Comparison of ENCODE assay signal across 13 cellular contexts in the genomic region with DNA sequence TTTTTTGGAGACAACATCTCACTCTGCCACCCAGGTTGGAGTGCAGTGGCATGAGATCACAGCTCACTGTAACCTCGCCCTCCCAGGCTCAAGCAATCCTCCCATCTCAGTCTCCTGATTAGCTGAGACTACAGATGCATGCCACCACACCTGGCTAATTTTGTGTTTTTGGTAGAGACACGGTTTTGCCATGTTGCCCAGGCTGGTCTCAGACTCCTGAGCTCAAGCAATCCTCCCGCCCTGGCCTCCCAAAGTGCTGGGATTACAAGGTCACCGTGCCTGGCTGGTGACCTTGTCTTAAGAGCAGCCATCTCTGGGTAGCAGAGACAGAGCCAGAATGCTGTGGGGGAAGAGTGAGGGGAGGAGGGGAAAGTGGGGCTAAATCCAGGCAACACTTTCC. TPM values are rescaled to one million over a fixed set of nuclear protein-coding genes. Genes with fewer than 3 reads are reported as not detected.
DNase-seq lines count a peak whose midpoint lies in the region; ATAC-seq and TF ChIP-seq lines count a peak whose summit lies in the region.
"Had no signal": no experiment of that assay in that cellular context is flagged by ENCODE, and none has a peak within 500 bp of the region (broad histone marks: within the 10 kb centered on the region; RNA-seq: fewer than 3 reads in every experiment).

No MANE protein-coding gene starts in this region.

- intact Hi-C loops in right cardiac atrium (cut with DNase I) (loop anchor here in 1 of 4 donors (10.0 kb wide), 1 partner anchor 93 kb away; no protein-coding TSS in a partner anchor), left ventricle myocardium superior (cut with micrococcal nuclease) (no loop called here), esophagus muscularis mucosa (cut with DNase I) (no loop called here), sigmoid colon (cut with DNase I) (no loop called here), aorta (cut with DNase I) (no loop called here)

- H3K4me3 ChIP-seq in right cardiac atrium (ENCODE audit: low read length): no peak overlapping the region
- no peak overlapping the region for H3K4me3 ChIP-seq in esophagus muscularis mucosa
- H3K4me3 ChIP-seq in sigmoid colon: no peak overlapping the region
- H3K4me3 ChIP-seq in aorta (ENCODE audit: low read length in 2 of 2): no peak overlapping the region

- TF ChIP-seq POLR2A in esophagus muscularis mucosa (IDR thresholded peaks at IDR 0.05; ENCODE audit: low read depth) (no peak), sigmoid colon (IDR thresholded peaks at IDR 0.05) (no peak)

- DNase-seq in right cardiac atrium (no peak), left ventricle myocardium superior (no peak), esophagus muscularis mucosa (ENCODE audit: extremely low spot score) (no peak), sigmoid colon (no peak), aorta (peak; percentile 11 to 50), NCI-H187 (lab: John Stamatoyannopoulos, UW) (no peak), nucleus accumbens (lab: John Stamatoyannopoulos, UW) (no peak)
- DNase-seq: activated CD4-positive, alpha-beta T cell treated with anti-CD3 and anti-CD28 coated beads for 48 hours; NCI-H2081 treated with DMSO at 0.1 percent for 48 hours; NCI-H748 treated with DMSO at 0.1 percent for 48 hours; stimulated activated CD4-positive, alpha-beta T cell treated with anti-CD3 and anti-CD28 coated beads, Interleukin-1b, Interleukin-23, amount 100 ng/mL, for 48 hours; T-helper 2 cell had no signal

- ATAC-seq in right cardiac atrium (no peak), left ventricle myocardium superior (no peak), aorta (ENCODE audit: low FRiP score) (no peak), GM19324 (IDR thresholded peaks at IDR 0.05; ENCODE audit: low FRiP score, unreplicated experiment) (no peak)

- TF ChIP-seq EP300 in esophagus muscularis mucosa (IDR thresholded peaks at IDR 0.05): no peak
- no peak for TF ChIP-seq EP300 in sigmoid colon (IDR thresholded peaks at IDR 0.05)

- peaks cover 32% of the 10 kb centered on the region for H3K4me1 ChIP-seq in right cardiac atrium (ENCODE audit: control insufficient read depth, insufficient read depth, low read length)
- H3K4me1 ChIP-seq in esophagus muscularis mucosa: peaks cover 56 to 69% (median 59%) of the 10 kb centered on the region in 4 donors
- peaks cover 0 to 52% (median 50%) of the 10 kb centered on the region in 4 donors for H3K4me1 ChIP-seq in sigmoid colon
- peaks cover 5 to 10% of the 10 kb centered on the region in 2 donors for H3K4me1 ChIP-seq in aorta (ENCODE audit: control insufficient read depth in 1 of 2, insufficient read depth in 2 of 2, low read length in 2 of 2)

- no peak for TF ChIP-seq CTCF in esophagus muscularis mucosa (IDR thresholded peaks at IDR 0.05)
- TF ChIP-seq CTCF in sigmoid colon (IDR thresholded peaks at IDR 0.05): no peak

- H3K27ac ChIP-seq in right cardiac atrium (ENCODE audit: low read length) (peak overlapping the region; percentile 23), esophagus muscularis mucosa (replicated peaks in 1 of 4) (peak overlapping the region; percentile 93 to 97 (median 94)), sigmoid colon (peak overlapping the region; percentile 91 to 95 (median 91)), aorta (ENCODE audit: low read depth in 1 of 2, low read length in 2 of 2) (peak overlapping the region in 1 of 2 donors; percentile 29)

- WGBS in right cardiac atrium: 92% methylated on average over 4 of the region's 4 CpGs
- 96% methylated on average over 4 of the region's 4 CpGs for WGBS in esophagus muscularis mucosa
- WGBS in sigmoid colon, 2 donors: 86 to 90% methylated on average over 4 of the region's 4 CpGs
- 91 to 94% methylated on average over 4 of the region's 4 CpGs for WGBS in aorta, 2 donors

- no peaks in the 10 kb centered on the region for H3K9me3 ChIP-seq in right cardiac atrium (ENCODE audit: control insufficient read depth, low read length)
- H3K9me3 ChIP-seq in esophagus muscularis mucosa: no peaks in the 10 kb centered on the region
- no peaks in the 10 kb centered on the region for H3K9me3 ChIP-seq in sigmoid colon
- H3K9me3 ChIP-seq in aorta (ENCODE audit: control insufficient read depth, low read length): no peaks in the 10 kb centered on the region

- peaks cover 0 to 9% (median 4%) of the 10 kb centered on the region in 4 donors for H3K36me3 ChIP-seq in esophagus muscularis mucosa
- peaks cover 0 to 8% (median 0%) of the 10 kb centered on the region in 4 donors for H3K36me3 ChIP-seq in sigmoid colon
- no peaks in the 10 kb centered on the region for H3K36me3 ChIP-seq in aorta (ENCODE audit: control insufficient read depth in 1 of 2, insufficient read depth in 2 of 2, low read length in 1 of 2)

- H3K27me3 ChIP-seq in right cardiac atrium (ENCODE audit: control insufficient read depth, insufficient read depth): no peaks in the 10 kb centered on the region
- H3K27me3 ChIP-seq in esophagus muscularis mucosa: no peaks in the 10 kb centered on the region
- no peaks in the 10 kb centered on the region for H3K27me3 ChIP-seq in sigmoid colon
- H3K27me3 ChIP-seq in aorta (ENCODE audit: control insufficient read depth in 1 of 2, insufficient read depth in 2 of 2, low read length in 1 of 2): no peaks in the 10 kb centered on the region

RNA-seq across cellular contexts. Expression of a gene that starts 25.8 kb away (rescaled TPM):
- 10 to 100 TPM; 27.6 to 37.9 (median 32.8) TPM for total RNA-seq in right cardiac atrium
- polyA plus RNA-seq in right cardiac atrium: 26.0 TPM
- total RNA-seq in left ventricle myocardium superior: 34.7 TPM
- 10 to 100 TPM; 23.5 to 37.8 (median 29.8) TPM for total RNA-seq in esophagus muscularis mucosa
- total RNA-seq in sigmoid colon: 10 to 100 TPM; 21.0 to 53.7 (median 37.1) TPM
- 10 to 100 TPM; 15.3 to 21.5 (median 15.6) TPM for polyA plus RNA-seq in sigmoid colon
- 10 to 100 TPM; 23.3 to 32.3 TPM for total RNA-seq in aorta
- polyA plus RNA-seq in aorta: 10 to 100 TPM; 19.7 to 22.3 TPM

RNA-seq across cellular contexts. Expression of a gene that starts 26.0 kb away (rescaled TPM):
- total RNA-seq in right cardiac atrium (100 to 1,000 TPM; 190 to 236 (median 223) TPM), left ventricle myocardium superior (260 TPM), esophagus muscularis mucosa (100 to 1,000 TPM; 106 to 157 (median 143) TPM), sigmoid colon (100 to 1,000 TPM in 3 of 4 donors, 10 to 100 TPM in 1; 80.0 to 228 (median 157) TPM), aorta (10 to 100 TPM; 70.7 to 75.7 TPM)
- polyA plus RNA-seq in right cardiac atrium (287 TPM), sigmoid colon (100 to 1,000 TPM; 107 to 203 (median 198) TPM), aorta (100 to 1,000 TPM; 165 to 281 TPM)

RNA-seq across cellular contexts. Expression of a gene that starts 31.9 kb away (rescaled TPM):
- 100 to 1,000 TPM in 1 of 4 donors, 10 to 100 TPM in 3; 33.0 to 113 (median 76.5) TPM for total RNA-seq in right cardiac atrium
- polyA plus RNA-seq in right cardiac atrium: 53.6 TPM
- total RNA-seq in left ventricle myocardium superior: 64.2 TPM
- total RNA-seq in esophagus muscularis mucosa: 100 to 1,000 TPM in 3 of 4 donors, 10 to 100 TPM in 1; 77.4 to 247 (median 146) TPM
- 100 to 1,000 TPM in 2 of 4 donors, 10 to 100 TPM in 2; 77.2 to 202 (median 133) TPM for total RNA-seq in sigmoid colon
- 100 to 1,000 TPM in 1 of 3 donors, 10 to 100 TPM in 2; 71.5 to 413 (median 85.3) TPM for polyA plus RNA-seq in sigmoid colon
- 100 to 1,000 TPM; 104 to 126 TPM for total RNA-seq in aorta
- 10 to 100 TPM; 55.9 to 96.5 TPM for polyA plus RNA-seq in aorta

Comparison
In these comparisons a context has a peak if more than half of its experiments do, and no peak if none do; other contexts are left out.
1. DNase-seq: peak in aorta (2 of 2); none in right cardiac atrium (0 of 3), left ventricle myocardium superior (single experiment), esophagus muscularis mucosa (single experiment), sigmoid colon (single experiment), NCI-H187 (0 of 2) and nucleus accumbens (0 of 56).